19 cellular contexts compared by ENCODE assay signal in the genomic region with DNA sequence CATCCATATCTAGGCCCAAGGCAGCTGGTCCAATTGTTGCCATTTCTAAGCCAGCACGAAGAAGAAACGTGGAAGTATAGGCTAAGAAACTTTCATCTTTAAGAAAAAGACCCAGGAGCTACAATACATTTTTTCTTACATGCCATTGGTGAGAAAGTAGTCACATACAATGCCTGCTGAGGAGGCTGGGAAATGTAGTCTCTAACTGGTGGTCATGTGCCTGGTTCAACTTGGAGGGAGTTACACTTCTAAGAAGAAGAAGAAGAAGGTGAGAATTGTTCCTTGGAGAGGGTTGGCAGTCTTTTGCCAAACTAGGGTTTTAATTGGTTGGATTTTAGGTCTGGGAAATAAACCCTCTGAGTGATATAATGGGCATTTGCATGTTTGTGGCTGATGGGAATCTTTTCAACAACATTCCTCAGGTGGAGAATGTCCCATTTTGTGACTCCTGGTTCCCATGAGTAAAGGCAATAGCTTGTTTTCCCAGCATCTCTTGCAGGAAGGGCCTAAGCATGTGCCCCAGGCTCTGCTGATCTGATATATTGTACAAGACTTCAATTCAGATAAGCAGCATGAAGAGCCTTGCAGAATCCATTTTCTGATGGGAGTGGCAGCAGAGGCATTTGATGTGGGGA.
"Had no signal": no experiment of that assay in that cellular context is flagged by ENCODE, and none has a peak within 500 bp of the region (broad histone marks: within the 10 kb centered on the region; RNA-seq: fewer than 3 reads in every experiment).

No MANE protein-coding gene starts in this region.

- H3K4me1 ChIP-seq: lower lobe of right lung, prostate gland, right lobe of liver, upper lobe of left lung had no signal

- H3K4me3 ChIP-seq: heart left ventricle, lower lobe of right lung, prostate gland, right lobe of liver, upper lobe of left lung had no signal

- ATAC-seq: activated CD8-positive, alpha-beta T cell treated with anti-CD3 and anti-CD28 coated beads for 36 hours; activated naive CD4-positive, alpha-beta T cell treated with anti-CD3 and anti-CD28 coated beads, Interleukin-2, amount 50 U/mL, for 72 hours; effector memory CD8-positive, alpha-beta T cell; heart left ventricle; left colon; lower lobe of right lung; right lobe of liver; stimulated activated naive CD8-positive, alpha-beta T cell treated with anti-CD3 and anti-CD28 coated beads, Interleukin-15, amount 100 ng/mL, for 72 hours had no signal

- H3K27ac ChIP-seq: brain microvascular endothelial cell, heart left ventricle, lower lobe of right lung, prostate gland, right lobe of liver, upper lobe of left lung had no signal

- H3K27me3 ChIP-seq: brain microvascular endothelial cell, heart left ventricle, right lobe of liver, upper lobe of left lung had no signal

- H3K9me3 ChIP-seq: heart left ventricle, lower lobe of right lung, prostate gland, right lobe of liver, upper lobe of left lung had no signal

- H3K36me3 ChIP-seq: brain microvascular endothelial cell, heart left ventricle, lower lobe of right lung, prostate gland, right lobe of liver, upper lobe of left lung had no signal

- DNase-seq: activated B cell treated with CpG ODN at 0.5 μM for 24 hours; activated CD4-positive, alpha-beta T cell treated with anti-CD3 and anti-CD28 coated beads for 48 hours; activated CD8-positive, alpha-beta memory T cell treated with anti-CD3 and anti-CD28 coated beads, Interleukin-2, amount 50 U/mL, for 4 hours; activated CD8-positive, alpha-beta T cell treated with anti-CD3 and anti-CD28 coated beads for 36 hours; activated gamma-delta T cell; activated T-cell treated with anti-CD3 and anti-CD28 coated beads, Interleukin-2, amount 50 U/mL, for 48 hours; amniotic stem cell; brain microvascular endothelial cell; effector memory CD8-positive, alpha-beta T cell; foreskin melanocyte; heart left ventricle; left colon; lower lobe of right lung; midbrain; right lobe of liver; stimulated activated naive CD8-positive, alpha-beta T cell treated with anti-CD3 and anti-CD28 coated beads, Interleukin-15, amount 100 ng/mL, for 72 hours; upper lobe of left lung had no signal
